29 cellular contexts compared by ENCODE assay signal in genomic region chr4:152419809-152420208, GRCh38.
"Had no signal": no experiment of that assay in that cellular context is flagged by ENCODE, and none has a peak within 500 bp of the region (broad histone marks: within the 10 kb centered on the region; RNA-seq: fewer than 3 reads in every experiment).

No MANE protein-coding gene starts in this region.

- H3K36me3 Mint-ChIP-seq: activated CD4-positive, alpha-beta memory T cell treated with anti-CD3 and anti-CD28 coated beads for 36 hours; activated naive CD4-positive, alpha-beta T cell treated with anti-CD3 and anti-CD28 coated beads, Interleukin-2, amount 10 ng/mL, durations not matched to agents 7 days and 5 days; activated naive CD4-positive, alpha-beta T cell treated with anti-CD3 and anti-CD28 coated beads, Interleukin-2, amount 50 U/mL, for 72 hours; brain had no signal

- H3K4me1 ChIP-seq: ascending aorta, breast epithelium had no signal

- H3K4me3 Mint-ChIP-seq: activated CD4-positive, alpha-beta memory T cell treated with anti-CD3 and anti-CD28 coated beads for 36 hours; activated CD4-positive, alpha-beta T cell treated with anti-CD3 and anti-CD28 coated beads for 36 hours; activated CD4-positive, alpha-beta T cell treated with anti-CD3 and anti-CD28 coated beads, Interleukin-2, amount 10 ng/mL, durations not matched to agents 24 days and 14 days; activated CD8-positive, alpha-beta memory T cell treated with anti-CD3 and anti-CD28 coated beads, Interleukin-2, amount 10 ng/mL, durations not matched to agents 7 days and 5 days; activated CD8-positive, alpha-beta T cell treated with anti-CD3 and anti-CD28 coated beads, Interleukin-2, amount 10 ng/mL, durations not matched to agents 7 days and 5 days; activated naive CD4-positive, alpha-beta T cell treated with anti-CD3 and anti-CD28 coated beads, Interleukin-2, amount 10 ng/mL, durations not matched to agents 7 days and 5 days; activated naive CD8-positive, alpha-beta T cell treated with anti-CD3 and anti-CD28 coated beads, Interleukin-2, amount 10 ng/mL, durations not matched to agents 7 days and 5 days; brain; dendritic cell treated with granulocyte-macrophage colony-stimulating factor and Interleukin-4, amounts not matched to agents 40 ng/mL and 50 ng/mL, for 4 days; endodermal cell had no signal

- ATAC-seq: activated CD4-positive, alpha-beta T cell treated with anti-CD3 and anti-CD28 coated beads for 36 hours; activated CD8-positive, alpha-beta memory T cell treated with anti-CD3 and anti-CD28 coated beads, Interleukin-2, amount 10 ng/mL, durations not matched to agents 7 days and 5 days; activated CD8-positive, alpha-beta T cell treated with anti-CD3 and anti-CD28 coated beads, Interleukin-2, amount 10 ng/mL, durations not matched to agents 7 days and 5 days; activated naive CD4-positive, alpha-beta T cell treated with anti-CD3 and anti-CD28 coated beads, Interleukin-2, amount 50 U/mL, for 72 hours; esophagus mucosa had no signal

- H3K27ac ChIP-seq: ascending aorta, breast epithelium, cardiac muscle cell, coronary artery, dorsolateral prefrontal cortex had no signal

- H3K27me3 ChIP-seq: ascending aorta, breast epithelium, cardiac muscle cell, dorsolateral prefrontal cortex had no signal

- H3K36me3 ChIP-seq: ascending aorta, breast epithelium, cardiac muscle cell had no signal

- H3K27me3 Mint-ChIP-seq: activated CD4-positive, alpha-beta memory T cell treated with anti-CD3 and anti-CD28 coated beads for 36 hours; activated CD4-positive, alpha-beta T cell treated with anti-CD3 and anti-CD28 coated beads for 36 hours; activated CD4-positive, alpha-beta T cell treated with anti-CD3 and anti-CD28 coated beads, Interleukin-2, amount 10 ng/mL, durations not matched to agents 24 days and 14 days; activated CD8-positive, alpha-beta memory T cell treated with anti-CD3 and anti-CD28 coated beads, Interleukin-2, amount 10 ng/mL, durations not matched to agents 7 days and 5 days; activated naive CD4-positive, alpha-beta T cell treated with anti-CD3 and anti-CD28 coated beads, Interleukin-2, amount 10 ng/mL, durations not matched to agents 7 days and 5 days; activated naive CD8-positive, alpha-beta T cell treated with anti-CD3 and anti-CD28 coated beads, Interleukin-2, amount 10 ng/mL, durations not matched to agents 7 days and 5 days; dendritic cell treated with granulocyte-macrophage colony-stimulating factor and Interleukin-4, amounts not matched to agents 40 ng/mL and 50 ng/mL, for 4 days had no signal

- H3K9me3 Mint-ChIP-seq: activated CD4-positive, alpha-beta memory T cell treated with anti-CD3 and anti-CD28 coated beads for 36 hours; activated CD4-positive, alpha-beta T cell treated with anti-CD3 and anti-CD28 coated beads, Interleukin-2, amount 10 ng/mL, durations not matched to agents 24 days and 14 days; activated naive CD4-positive, alpha-beta T cell treated with anti-CD3 and anti-CD28 coated beads, Interleukin-2, amount 10 ng/mL, durations not matched to agents 7 days and 5 days; activated naive CD4-positive, alpha-beta T cell treated with anti-CD3 and anti-CD28 coated beads, Interleukin-2, amount 50 U/mL, for 72 hours; activated naive CD8-positive, alpha-beta T cell treated with anti-CD3 and anti-CD28 coated beads, Interleukin-2, amount 10 ng/mL, durations not matched to agents 7 days and 5 days; brain; dendritic cell treated with granulocyte-macrophage colony-stimulating factor and Interleukin-4, amounts not matched to agents 40 ng/mL and 50 ng/mL, for 4 days; endodermal cell had no signal

- H3K4me3 ChIP-seq: ascending aorta, breast epithelium, cardiac muscle cell, coronary artery, dorsolateral prefrontal cortex had no signal

- DNase-seq: activated CD4-positive, alpha-beta memory T cell treated with anti-CD3 and anti-CD28 coated beads for 36 hours; activated CD4-positive, alpha-beta T cell treated with anti-CD3 and anti-CD28 coated beads for 36 hours; activated CD4-positive, alpha-beta T cell treated with anti-CD3 and anti-CD28 coated beads, Interleukin-2, amount 10 ng/mL, durations not matched to agents 24 days and 14 days; activated CD4-positive, CD25-positive, alpha-beta regulatory T cell; activated CD4-positive, CD25-positive, alpha-beta regulatory T cell treated with anti-CD3 and anti-CD28 coated beads, Interleukin-2, amount 50 U/mL, for 72 hours; activated CD8-positive, alpha-beta memory T cell treated with anti-CD3 and anti-CD28 coated beads, Interleukin-2, amount 10 ng/mL, durations not matched to agents 7 days and 5 days; activated CD8-positive, alpha-beta memory T cell treated with anti-CD3 and anti-CD28 coated beads, Interleukin-2, amount 50 U/mL, for 4 hours; activated CD8-positive, alpha-beta T cell treated with anti-CD3 and anti-CD28 coated beads, Interleukin-2, amount 10 ng/mL, durations not matched to agents 7 days and 5 days; activated gamma-delta T cell; activated naive CD4-positive, alpha-beta T cell; activated naive CD4-positive, alpha-beta T cell treated with anti-CD3 and anti-CD28 coated beads, Interleukin-2, amount 10 ng/mL, durations not matched to agents 7 days and 5 days; activated naive CD8-positive, alpha-beta T cell treated with anti-CD3 and anti-CD28 coated beads, Interleukin-2, amount 10 ng/mL, durations not matched to agents 7 days and 5 days; activated T-cell treated with anti-CD3 and anti-CD28 coated beads, Interleukin-2, amount 50 U/mL, for 1 hour; activated T-cell treated with anti-CD3 and anti-CD28 coated beads, Interleukin-2, amount 50 U/mL, for 48 hours; central memory CD4-positive, alpha-beta T cell; dorsolateral prefrontal cortex; effector memory CD4-positive, alpha-beta T cell; endodermal cell; foreskin fibroblast; head of caudate nucleus; T-helper 1 cell had no signal

- H3K9me3 ChIP-seq: ascending aorta, breast epithelium had no signal

- H3K27ac Mint-ChIP-seq: activated CD4-positive, alpha-beta memory T cell treated with anti-CD3 and anti-CD28 coated beads for 36 hours; activated CD4-positive, alpha-beta T cell treated with anti-CD3 and anti-CD28 coated beads for 36 hours; activated CD4-positive, alpha-beta T cell treated with anti-CD3 and anti-CD28 coated beads, Interleukin-2, amount 10 ng/mL, durations not matched to agents 24 days and 14 days; activated CD8-positive, alpha-beta memory T cell treated with anti-CD3 and anti-CD28 coated beads, Interleukin-2, amount 10 ng/mL, durations not matched to agents 7 days and 5 days; activated CD8-positive, alpha-beta T cell treated with anti-CD3 and anti-CD28 coated beads, Interleukin-2, amount 10 ng/mL, durations not matched to agents 7 days and 5 days; activated naive CD4-positive, alpha-beta T cell treated with anti-CD3 and anti-CD28 coated beads, Interleukin-2, amount 10 ng/mL, durations not matched to agents 7 days and 5 days; activated naive CD4-positive, alpha-beta T cell treated with anti-CD3 and anti-CD28 coated beads, Interleukin-2, amount 50 U/mL, for 72 hours; brain; dendritic cell treated with granulocyte-macrophage colony-stimulating factor and Interleukin-4, amounts not matched to agents 40 ng/mL and 50 ng/mL, for 4 days; endodermal cell had no signal
